In genomic region chr4:2836391-2836859, GRCh38 we compare ENCODE assay signal across 17 cellular contexts. TPM values are rescaled to one million over a fixed set of nuclear protein-coding genes. Genes with fewer than 3 reads are reported as not detected.
DNase-seq lines count a peak whose midpoint lies in the region; ATAC-seq and TF ChIP-seq lines count a peak whose summit lies in the region.
"Had no signal": no experiment of that assay in that cellular context is flagged by ENCODE, and none has a peak within 500 bp of the region (broad histone marks: within the 10 kb centered on the region; RNA-seq: fewer than 3 reads in every experiment).

No MANE protein-coding gene starts in this region.

- DNase-seq in central memory CD8-positive, alpha-beta T cell (ENCODE audit: low spot score in 2 of 2), result no peak
- DNase-seq in RKO (ENCODE audit: low spot score) (no peak), GM19240 (ENCODE audit: insufficient read length, low spot score) (no peak)
- no peak for DNase-seq in activated effector memory CD4-positive, alpha-beta T cell treated with anti-CD3 and anti-CD28 coated beads, Interleukin-2, amount 50 U/mL, for 16 hours
- DNase-seq in stimulated activated CD4-positive, alpha-beta T cell treated with anti-CD3 and anti-CD28 coated beads, Interleukin-2, amount 100 ng/mL, for 24 hours, result no peak
- DNase-seq: BE2C; HCEC 1CT; NCI-H1092 treated with DMSO at 0.1 percent for 48 hours; NCI-H446; stimulated activated CD4-positive, alpha-beta T cell treated with anti-CD3 and anti-CD28 coated beads, Interleukin-1b, Interleukin-23, amount 100 ng/mL, for 48 hours; stimulated activated naive CD4-positive, alpha-beta T cell had no signal

- H3K4me1 ChIP-seq in BLaER1 (peaks cover 77% of the 10 kb centered on the region), neutrophil (ENCODE audit: control insufficient read depth in 1 of 2, insufficient read depth in 1 of 2, low read depth in 1 of 2, low read length in 1 of 2) (peaks cover 34 to 36% of the 10 kb centered on the region in 2 experiments)
- H3K4me1 ChIP-seq: BE2C had no signal

- peaks cover 0 to 3% (median 0%) of the 10 kb centered on the region in 3 donors for H3K9me3 Mint-ChIP-seq in IgD-negative memory B cell
- no peaks in the 10 kb centered on the region for H3K9me3 Mint-ChIP-seq in central memory CD8-positive, alpha-beta T cell

- peaks cover 7% of the 10 kb centered on the region; the same call in 1 of the 2 replicates for H3K9me3 ChIP-seq in BLaER1
- H3K9me3 ChIP-seq in neutrophil, result no peaks in the 10 kb centered on the region
- H3K9me3 ChIP-seq: BE2C, body of pancreas, pancreas had no signal

- peaks cover 3% of the 10 kb centered on the region for H3K36me3 Mint-ChIP-seq in IgD-negative memory B cell
- peaks cover 15% of the 10 kb centered on the region for H3K36me3 Mint-ChIP-seq in central memory CD8-positive, alpha-beta T cell (ENCODE audit: insufficient read depth)

- H3K36me3 ChIP-seq in BLaER1 (peaks cover 20% of the 10 kb centered on the region), neutrophil (peaks cover 65% of the 10 kb centered on the region)

- peak overlapping the region in 2 of 3 donors; percentile 11 to 62 for H3K27ac Mint-ChIP-seq in IgD-negative memory B cell
- H3K27ac Mint-ChIP-seq in central memory CD8-positive, alpha-beta T cell (ENCODE audit: low read depth), result peak overlapping the region; percentile 85

- H3K4me3 Mint-ChIP-seq in IgD-negative memory B cell, result peak overlapping the region in 1 of 4 donors; percentile 22
- H3K4me3 Mint-ChIP-seq in central memory CD8-positive, alpha-beta T cell, result peak overlapping the region; percentile 78

- H3K4me2 ChIP-seq in BLaER1, result peak overlapping the region; percentile 96

- H3K27ac ChIP-seq in BLaER1 (peak overlapping the region; percentile 70), neutrophil (peak overlapping the region; percentile 91)
- H3K27ac ChIP-seq: pancreas had no signal

- peaks cover 3% of the 10 kb centered on the region for H3K27me3 Mint-ChIP-seq in IgD-negative memory B cell
- H3K27me3 Mint-ChIP-seq in central memory CD8-positive, alpha-beta T cell, result no peaks in the 10 kb centered on the region

- ATAC-seq in central memory CD8-positive, alpha-beta T cell (replicated peaks; ENCODE audit: extremely low read depth, poor library complexity, severe bottlenecking), result no peak
- ATAC-seq: body of pancreas, Panc1 had no signal

- H3K27me3 ChIP-seq in BLaER1 (peaks cover 5% of the 10 kb centered on the region; the same call in 1 of the 2 replicates), neutrophil (no peaks in the 10 kb centered on the region)
- H3K27me3 ChIP-seq: BE2C, body of pancreas, pancreas had no signal

- no peak overlapping the region; the same call in 1 of the 2 replicates for H3K9ac ChIP-seq in BLaER1

- peaks cover 43 to 59% (median 50%) of the 10 kb centered on the region in 3 donors for H3K4me1 Mint-ChIP-seq in IgD-negative memory B cell
- peaks cover 74% of the 10 kb centered on the region for H3K4me1 Mint-ChIP-seq in central memory CD8-positive, alpha-beta T cell

- H3K4me3 ChIP-seq in BLaER1 (peak overlapping the region; percentile 43; the same call in 1 of the 2 replicates), neutrophil (ENCODE audit: low read depth in 1 of 2, low read length in 1 of 2) (no peak overlapping the region)
- H3K4me3 ChIP-seq: body of pancreas, pancreas had no signal

- peaks cover 52% of the 10 kb centered on the region for H4K20me1 ChIP-seq in BLaER1

- TF ChIP-seq CTCF in neutrophil (IDR thresholded peaks at IDR 0.05), result no peak

RNA-seq across cellular contexts. Expression of gene ADD1, which starts 7.2 kb away (rescaled TPM):
- polyA plus RNA-seq in IgD-negative memory B cell, result 300 TPM

RNA-seq across cellular contexts. Expression of gene SH3BP2, which starts 43.5 kb away (rescaled TPM):
- polyA plus RNA-seq in IgD-negative memory B cell, result 22.7 TPM
